11 cellular contexts compared by ENCODE assay signal in genomic region chr1:211580303-211580687, GRCh38. TPM values are rescaled to one million over a fixed set of nuclear protein-coding genes. Genes with fewer than 3 reads are reported as not detected.
DNase-seq lines count a peak whose midpoint lies in the region; ATAC-seq, FAIRE-seq and TF ChIP-seq lines count a peak whose summit lies in the region.
"Had no signal": no experiment of that assay in that cellular context is flagged by ENCODE, and none has a peak within 500 bp of the region (broad histone marks: within the 10 kb centered on the region; RNA-seq: fewer than 3 reads in every experiment).

No MANE protein-coding gene starts in this region.

- H3K27ac ChIP-seq in SU-DHL-6 (ENCODE audit: low read depth, low read length) (no peak overlapping the region), esophagus squamous epithelium (peak overlapping the region in 3 of 4 donors; percentile 78 to 97 (median 97)), small intestine (ENCODE audit: low read depth in 1 of 2, low read length in 1 of 2) (peak overlapping the region; percentile 47 to 84)

- peaks cover 3 to 49% (median 19%) of the 10 kb centered on the region in 3 donors for H3K4me1 ChIP-seq in esophagus squamous epithelium
- peaks cover 2 to 3% of the 10 kb centered on the region in 2 donors for H3K4me1 ChIP-seq in small intestine (ENCODE audit: control insufficient read depth in 2 of 2, insufficient read depth in 1 of 2, low read depth in 1 of 2, low read length in 1 of 2)
- H3K4me1 ChIP-seq: HAP-1 had no signal

- ATAC-seq in HG03521 (IDR thresholded peaks at IDR 0.05; ENCODE audit: unreplicated experiment): no peak

- 71 to 80% methylated on average over 1 of the region's 1 CpG for WGBS in esophagus squamous epithelium, 2 donors
- WGBS in small intestine, 3 donors: 52 to 61% (median 57%) methylated on average over 1 of the region's 1 CpG

- H3K9me3 ChIP-seq in SU-DHL-6 (ENCODE audit: insufficient read depth, low read length) (no peaks in the 10 kb centered on the region), esophagus squamous epithelium (no peaks in the 10 kb centered on the region), small intestine (ENCODE audit: control insufficient read depth, low read depth) (no peaks in the 10 kb centered on the region)
- H3K9me3 ChIP-seq: HAP-1 had no signal

- H3K4me3 ChIP-seq in SU-DHL-6 (ENCODE audit: insufficient read depth, low read length, poor library complexity, severe bottlenecking): no peak overlapping the region
- H3K4me3 ChIP-seq in esophagus squamous epithelium: no peak overlapping the region
- H3K4me3 ChIP-seq in small intestine (ENCODE audit: low read depth in 1 of 2, low read length in 2 of 2): no peak overlapping the region

- H3F3A ChIP-seq in SU-DHL-6 (ENCODE audit: insufficient read depth): no peaks in the 10 kb centered on the region; the same call in 1 of the 2 replicates

- no peaks in the 10 kb centered on the region for H3K79me2 ChIP-seq in SU-DHL-6 (ENCODE audit: insufficient read depth, low read length)

- no peak for FAIRE-seq in small intestine (lab: Jason Lieb, UNC)
- FAIRE-seq: A204.1 had no signal

- no peak for TF ChIP-seq CTCF in SU-DHL-6 (IDR thresholded peaks at IDR 0.05; ENCODE audit: insufficient read depth, low read length, poor library complexity, severe bottlenecking)
- TF ChIP-seq CTCF in esophagus squamous epithelium (IDR thresholded peaks at IDR 0.05): no peak

- H2AFZ ChIP-seq in SU-DHL-6 (ENCODE audit: low read depth, low read length, severe bottlenecking): no peak overlapping the region

- peak overlapping the region; percentile 62 for H3K4me2 ChIP-seq in SU-DHL-6 (ENCODE audit: low read depth, low read length, poor library complexity, severe bottlenecking)

- H3K27me3 ChIP-seq in SU-DHL-6 (ENCODE audit: low read length) (no peaks in the 10 kb centered on the region), esophagus squamous epithelium (no peaks in the 10 kb centered on the region), small intestine (ENCODE audit: control insufficient read depth in 2 of 2, insufficient read depth in 2 of 2, low read length in 2 of 2) (no peaks in the 10 kb centered on the region)

- H3K9ac ChIP-seq in SU-DHL-6 (ENCODE audit: low read length): no peak overlapping the region

- H4K20me1 ChIP-seq in SU-DHL-6 (ENCODE audit: low read depth, low read length): peaks cover 5% of the 10 kb centered on the region; the same call in 1 of the 2 replicates

- no peaks in the 10 kb centered on the region for H3K9me2 ChIP-seq in SU-DHL-6 (replicated peaks; ENCODE audit: insufficient read depth, low read length)

- DNase-seq in NCI-H82 (lab: John Stamatoyannopoulos, UW) (peak; percentile 53), NCI-H82 treated with DMSO at 0.1 percent for 48 hours (lab: John Stamatoyannopoulos, UW; ENCODE audit: unreplicated experiment) (no peak), esophagus squamous epithelium (lab: John Stamatoyannopoulos, UW) (no peak), small intestine (no peak), NCI-H128 (lab: John Stamatoyannopoulos, UW; ENCODE audit: unreplicated experiment) (no peak), NCI-H2171 (lab: John Stamatoyannopoulos, UW) (no peak)
- DNase-seq: NCI-H69 had no signal

- TF ChIP-seq POLR2A in esophagus squamous epithelium (IDR thresholded peaks at IDR 0.05): no peak

- intact Hi-C loops in esophagus squamous epithelium (cut with DNase I): no loop called here

- H3K36me3 ChIP-seq in SU-DHL-6 (ENCODE audit: low read length) (no peaks in the 10 kb centered on the region), esophagus squamous epithelium (peaks cover 0 to 8% (median 0%) of the 10 kb centered on the region in 3 donors), small intestine (ENCODE audit: control insufficient read depth in 2 of 2, insufficient read depth in 2 of 2, low read length in 2 of 2) (peaks cover 0 to 7% of the 10 kb centered on the region in 2 donors)

RNA-seq across cellular contexts. Expression of gene SLC30A1, which starts 1.3 kb away (rescaled TPM):
- 10 to 100 TPM in 2 of 4 donors, 1 to 10 TPM in 2; 8.3 to 12.4 (median 10.3) TPM for total RNA-seq in esophagus squamous epithelium
- polyA plus RNA-seq in small intestine: 1 to 10 TPM; 5.0 to 8.9 (median 7.8) TPM
